ENCODE assay signal across 9 cellular contexts in the genomic region with DNA sequence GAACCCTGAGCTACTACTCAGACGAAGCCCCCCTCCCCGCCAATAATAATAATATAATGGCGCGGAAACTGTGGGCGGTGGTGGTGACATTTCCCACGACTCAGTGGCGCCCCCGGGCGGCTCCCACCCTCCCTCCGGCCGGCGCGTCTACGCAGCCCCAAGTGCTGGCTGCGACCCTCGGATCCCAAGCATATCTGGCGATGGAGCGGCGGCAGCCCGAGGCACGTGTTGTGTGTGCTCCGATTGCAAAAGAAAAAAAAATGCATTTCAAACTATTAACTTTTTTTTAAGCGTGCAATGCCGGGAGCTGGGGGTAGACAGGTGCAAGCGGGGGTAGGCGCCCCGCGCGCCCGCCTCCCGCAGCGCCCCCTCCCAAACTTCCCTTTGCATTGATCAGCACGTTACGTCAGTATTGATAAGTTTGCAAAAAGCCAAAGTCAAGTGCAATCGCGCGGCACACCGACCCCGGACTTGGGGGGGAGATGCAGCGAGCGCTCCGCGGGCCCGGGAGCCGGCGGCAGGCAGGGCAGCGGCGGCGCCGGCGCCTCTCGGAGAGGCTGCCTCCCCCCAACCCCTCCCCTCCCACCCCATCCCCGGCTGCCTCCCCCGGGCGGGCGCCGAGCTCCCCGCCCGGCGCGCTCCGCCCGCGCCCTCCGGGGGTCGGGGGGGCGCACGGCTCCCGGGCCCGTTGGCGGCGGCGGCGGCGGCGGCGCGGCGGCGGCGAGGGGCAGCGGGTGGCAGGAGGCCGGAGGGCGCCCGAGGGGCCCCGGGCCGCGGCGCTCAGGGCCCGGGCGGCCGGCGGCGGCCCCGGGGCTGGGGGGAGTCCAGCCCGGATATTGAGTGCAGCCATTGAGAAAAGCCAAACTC. TPM values are rescaled to one million over a fixed set of nuclear protein-coding genes. Genes with fewer than 3 reads are reported as not detected.
DNase-seq lines count a peak whose midpoint lies in the region; ATAC-seq and TF ChIP-seq lines count a peak whose summit lies in the region.
"Had no signal": no experiment of that assay in that cellular context is flagged by ENCODE, and none has a peak within 500 bp of the region (broad histone marks: within the 10 kb centered on the region; RNA-seq: fewer than 3 reads in every experiment).

No MANE protein-coding gene starts in this region.

- TF ChIP-seq CTCF in BE2C (IDR thresholded peaks at IDR 0.05; ENCODE audit: low read depth, low read length) (peak; percentile 42), kidney epithelial cell (IDR thresholded peaks at IDR 0.05; ENCODE audit: insufficient read depth, low read length, poor library complexity, severe bottlenecking) (peak; percentile 11), colonic mucosa (IDR thresholded peaks at IDR 0.05) (no peak)

- H3K9me3 ChIP-seq in BE2C: no peaks in the 10 kb centered on the region
- H3K9me3 ChIP-seq in colonic mucosa: no peaks in the 10 kb centered on the region

- H3K27ac ChIP-seq in colonic mucosa: no peak overlapping the region

- H3K4me3 ChIP-seq in BE2C (ENCODE audit: low read depth, low read length) (peak overlapping the region; percentile 33), H7 (ENCODE audit: insufficient read depth, low read depth, low read length) (peak overlapping the region; percentile 76), kidney epithelial cell (ENCODE audit: low read depth, low read length) (no peak overlapping the region), colonic mucosa (no peak overlapping the region)

- no peak for ATAC-seq in GM19467 (IDR thresholded peaks at IDR 0.05; ENCODE audit: unreplicated experiment)

- H3K4me1 ChIP-seq in BE2C: no peaks in the 10 kb centered on the region
- no peaks in the 10 kb centered on the region for H3K4me1 ChIP-seq in colonic mucosa

- H3K9ac ChIP-seq in colonic mucosa (ENCODE audit: low read depth in 2 of 2, low read length in 2 of 2): no peak overlapping the region

- peaks cover 70% of the 10 kb centered on the region for H3K27me3 ChIP-seq in BE2C
- H3K27me3 ChIP-seq in H7 (ENCODE audit: control insufficient read depth, insufficient read depth, low read length): peaks cover 19% of the 10 kb centered on the region
- H3K27me3 ChIP-seq in kidney epithelial cell (ENCODE audit: control insufficient read depth, insufficient read depth, low read length): peaks cover 54% of the 10 kb centered on the region
- peaks cover 38% of the 10 kb centered on the region for H3K27me3 ChIP-seq in colonic mucosa

- H3K36me3 ChIP-seq in BE2C (no peaks in the 10 kb centered on the region), H7 (replicated peaks; ENCODE audit: control insufficient read depth, insufficient read depth, low read length) (no peaks in the 10 kb centered on the region), kidney epithelial cell (ENCODE audit: control insufficient read depth, insufficient read depth, low read length) (no peaks in the 10 kb centered on the region), colonic mucosa (no peaks in the 10 kb centered on the region)

- intact Hi-C loops in colonic mucosa (cut with DNase I): no loop called here

- DNase-seq in BE2C (peak; percentile 54), H7 (peak; percentile 90), UCSD-AML1 (lab: John Stamatoyannopoulos, UW; ENCODE audit: unreplicated experiment) (peak; percentile 18), kidney epithelial cell (ENCODE audit: low read depth) (no peak), C1 segment of cervical spinal cord (lab: John Stamatoyannopoulos, UW) (no peak), SW 1271 (lab: John Stamatoyannopoulos, UW) (no peak), colonic mucosa (no peak)
- DNase-seq: activated naive CD4-positive, alpha-beta T cell treated with Interleukin-2 at 50 U/mL for 16 hours had no signal

RNA-seq across cellular contexts. Expression of a gene that starts 0.5 kb away (rescaled TPM):
- polyA plus RNA-seq in BE2C (2012; ENCODE audit: insufficient read depth, insufficient read length, low read depth): 0.66 TPM
- 4.2 and 4.5 TPM in 2 replicates for total RNA-seq in H7 (2014; rRNA removed; shearing (Covaris generic))
- not detected in 2 replicates for total RNA-seq in kidney epithelial cell
- under 1 TPM; 0.05 to 0.11 TPM for total RNA-seq in colonic mucosa

Comparison
In these comparisons a context has a peak if more than half of its experiments do, and no peak if none do; other contexts are left out.
1. DNase-seq: peak in BE2C (single experiment), H7 (single experiment) and UCSD-AML1 (single experiment); none in kidney epithelial cell (single experiment), C1 segment of cervical spinal cord (0 of 14), SW 1271 (0 of 2) and colonic mucosa (single experiment).
2. H3K4me3 ChIP-seq: peak in BE2C (single experiment) and H7 (single experiment); none in kidney epithelial cell (single experiment) and colonic mucosa (single experiment).